ENCODE assay signal across 8 cellular contexts in the genomic region with DNA sequence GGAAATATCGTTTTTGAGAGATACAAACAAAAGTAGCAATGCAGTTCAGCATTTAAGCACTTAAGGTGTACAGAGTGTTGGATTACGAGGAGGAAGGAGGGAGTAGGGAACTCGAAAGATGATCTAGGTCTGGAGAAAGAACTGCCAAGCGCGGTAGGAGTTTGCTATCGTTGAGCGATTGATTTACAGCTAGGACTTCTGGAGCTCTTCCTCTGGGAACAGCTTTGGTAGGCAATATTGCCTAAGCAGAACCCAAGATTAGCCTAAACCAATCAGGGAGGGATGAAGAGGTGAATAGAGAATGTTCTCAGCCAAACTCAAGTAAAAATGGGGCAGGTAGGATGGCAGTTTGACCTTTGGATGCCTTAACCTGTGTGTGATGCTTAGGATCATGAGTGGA. TPM values are rescaled to one million over a fixed set of nuclear protein-coding genes. Genes with fewer than 3 reads are reported as not detected.
DNase-seq lines count a peak whose midpoint lies in the region; ATAC-seq and TF ChIP-seq lines count a peak whose summit lies in the region.

No MANE protein-coding gene starts in this region.

- DNase-seq in OCI-LY7 (ENCODE audit: low spot score) (no peak), epithelial cell of esophagus (ENCODE audit: low read depth) (peak; percentile 16), GM13976 (ENCODE audit: low spot score) (no peak)
- DNase-seq in stimulated activated naive CD4-positive, alpha-beta T cell treated with Interleukin-2 at 50 U/mL for 16 hours (lab: John Stamatoyannopoulos, UW) = no peak

- H3K9me3 ChIP-seq in ES-I3 (ENCODE audit: control insufficient read depth, insufficient read depth, low read length) = no peaks in the 10 kb centered on the region
- H3K9me3 ChIP-seq in OCI-LY7 (ENCODE audit: low read length) = no peaks in the 10 kb centered on the region
- no peaks in the 10 kb centered on the region for H3K9me3 ChIP-seq in parathyroid adenoma (ENCODE audit: control insufficient read depth, low read length)

- H4K20me1 ChIP-seq in OCI-LY7 (ENCODE audit: insufficient read depth, low read length) = peaks cover 32% of the 10 kb centered on the region

- in situ Hi-C loops in GM13976 (cut with MboI; ENCODE audit: low sequenced_read_pairs, unreplicated experiment) = no loop called here

- H2AFZ ChIP-seq in OCI-LY7 (ENCODE audit: low read length) (no peak overlapping the region), parathyroid adenoma (peak overlapping the region; percentile 89)

- intact Hi-C loops in OCI-LY7 (cut with micrococcal nuclease; ENCODE audit: unreplicated experiment) = loop anchor here (2.0 to 5.0 kb wide), 2 partner anchors 39 to 51 kb away; no protein-coding TSS in a partner anchor

- no peaks in the 10 kb centered on the region for H3K27me3 ChIP-seq in parathyroid adenoma (ENCODE audit: control insufficient read depth, insufficient read depth, low read length)

- BruUV-seq in OCI-LY7 (replicated peaks; lab: Mats Ljungman, UMichigan) = no TSS peak

- TF ChIP-seq CTCF in OCI-LY7 (conservative IDR thresholded peaks at IDR 0.05; ENCODE audit: low read length) (no peak), epithelial cell of esophagus (IDR thresholded peaks at IDR 0.05; ENCODE audit: insufficient read depth, low read depth, low read length, missing control alignments) (no peak), parathyroid adenoma (IDR thresholded peaks at IDR 0.05) (no peak), GM13976 (IDR thresholded peaks at IDR 0.05; ENCODE audit: borderline replicate concordance, control extremely low read depth, extremely low read depth, insufficient read depth, missing control alignments) (no peak)

- H3K79me2 ChIP-seq in OCI-LY7 (ENCODE audit: insufficient read depth, low read depth, low read length) = peaks cover 55% of the 10 kb centered on the region
- peaks cover 21% of the 10 kb centered on the region for H3K79me2 ChIP-seq in parathyroid adenoma

- H3K9ac ChIP-seq in ES-I3 (ENCODE audit: low read depth, low read length) (peak overlapping the region; percentile 85), parathyroid adenoma (no peak overlapping the region)

- H3K4me3 ChIP-seq in OCI-LY7 (ENCODE audit: low read depth, low read length, poor library complexity, severe bottlenecking) (peak overlapping the region; percentile 92), epithelial cell of esophagus (ENCODE audit: low read length) (peak overlapping the region; percentile 93), parathyroid adenoma (ENCODE audit: low read depth, low read length) (peak overlapping the region; percentile 93)

- H3K4me2 ChIP-seq in OCI-LY7 (ENCODE audit: low read length) = peak overlapping the region; percentile 97
- peak overlapping the region; percentile 83 for H3K4me2 ChIP-seq in parathyroid adenoma (ENCODE audit: low read length)

- CTCF ChIA-PET in OCI-LY7 (lab: Charles Lee; ENCODE audit: unreplicated experiment) = no interaction called here

- H3K36me3 ChIP-seq in ES-I3 (ENCODE audit: insufficient read depth, low read length) (no peaks in the 10 kb centered on the region), OCI-LY7 (ENCODE audit: insufficient read depth, low read length) (peaks cover 38% of the 10 kb centered on the region), parathyroid adenoma (ENCODE audit: control insufficient read depth, insufficient read depth, low read length) (no peaks in the 10 kb centered on the region)

- H3K27ac ChIP-seq in OCI-LY7 (ENCODE audit: low read depth, low read length, poor library complexity, severe bottlenecking) (peak overlapping the region; percentile 73), parathyroid adenoma (no peak overlapping the region)

- POLR2A ChIA-PET in OCI-LY7 (lab: Charles Lee) = interaction anchor here (0.6 to 3.9 kb wide), 8 partner anchors 10 to 443 kb away, joined by 3 to 18 read pairs (median 5); partner anchors contain the start of gene GNE

- no peaks in the 10 kb centered on the region for H3K9me2 ChIP-seq in OCI-LY7 (ENCODE audit: insufficient read depth, low read length)

- ATAC-seq in GM18868 (IDR thresholded peaks at IDR 0.05; ENCODE audit: unreplicated experiment) (no peak), GM21576 (IDR thresholded peaks at IDR 0.05; ENCODE audit: unreplicated experiment) (no peak)

- H3K4me1 ChIP-seq in ES-I3 (ENCODE audit: insufficient read depth, low read length) = peaks cover 20% of the 10 kb centered on the region
- peaks cover 40% of the 10 kb centered on the region for H3K4me1 ChIP-seq in OCI-LY7 (ENCODE audit: insufficient read depth, low read length, poor library complexity, severe bottlenecking)
- H3K4me1 ChIP-seq in parathyroid adenoma = peaks cover 5% of the 10 kb centered on the region

RNA-seq across cellular contexts. Expression of gene CLTA, which starts 1.0 kb away (rescaled TPM):
- total RNA-seq in OCI-LY7 (2014; rRNA removed; shearing (Covaris generic)) = 150 and 176 TPM in 2 replicates
- total RNA-seq in OCI-LY7 (2022) = 161 and 171 TPM in 2 replicates

RNA-seq across cellular contexts. Expression of gene CCIN, which starts 22.5 kb away (rescaled TPM):
- not detected in 2 replicates for total RNA-seq in OCI-LY7 (2014; rRNA removed; shearing (Covaris generic))
- total RNA-seq in OCI-LY7 (2022) = not detected in 2 replicates

RNA-seq across cellular contexts. Expression of gene GLIPR2, which starts 55.2 kb away (rescaled TPM):
- total RNA-seq in OCI-LY7 (2014; rRNA removed; shearing (Covaris generic)) = not detected in 2 replicates
- not detected in 2 replicates for total RNA-seq in OCI-LY7 (2022)
